In the genomic region with DNA sequence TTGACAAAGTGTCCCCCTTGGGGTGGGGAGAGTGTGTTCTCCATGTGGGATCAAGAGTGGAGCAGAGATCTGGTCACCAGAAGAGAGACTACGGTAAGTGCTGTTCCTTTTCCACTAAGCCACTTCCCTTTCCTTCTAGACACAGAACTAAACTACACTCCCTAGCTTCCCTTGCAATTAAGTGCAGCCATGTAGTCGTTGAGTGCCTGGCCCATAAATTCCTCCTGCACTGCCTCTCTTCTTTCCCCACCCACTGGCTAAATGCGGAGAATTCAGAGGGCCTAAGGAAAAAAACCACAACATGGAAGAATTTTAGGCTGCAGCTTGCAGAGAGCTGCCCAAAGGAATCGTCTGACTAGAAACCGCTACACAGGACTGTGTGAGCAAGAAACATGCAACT, we compare ENCODE assay signal across 10 cellular contexts. TPM values are rescaled to one million over a fixed set of nuclear protein-coding genes. Genes with fewer than 3 reads are reported as not detected.
DNase-seq lines count a peak whose midpoint lies in the region; ATAC-seq lines count a peak whose summit lies in the region.
"Had no signal": no experiment of that assay in that cellular context is flagged by ENCODE, and none has a peak within 500 bp of the region (broad histone marks: within the 10 kb centered on the region; RNA-seq: fewer than 3 reads in every experiment).

No MANE protein-coding gene starts in this region.

- no peaks in the 10 kb centered on the region for H3K27me3 ChIP-seq in BLaER1 treated with 17β-estradiol and CSF1 and Interleukin-3, amounts not matched to agents 10 nM and 100 nM
- H3K27me3 ChIP-seq in HUES64 (ENCODE audit: insufficient read depth, low read length) (no peaks in the 10 kb centered on the region), mucosa of rectum (ENCODE audit: control insufficient read depth in 2 of 2, insufficient read depth in 2 of 2, low read length in 2 of 2) (no peaks in the 10 kb centered on the region)
- H3K27me3 ChIP-seq: foreskin keratinocyte had no signal

- no peaks in the 10 kb centered on the region for H3K27me3 Mint-ChIP-seq in activated T-helper 17 cell treated with anti-CD3 and anti-CD28 coated beads, Interleukin-2, amount 50 U/mL, for 72 hours
- no peaks in the 10 kb centered on the region for H3K27me3 Mint-ChIP-seq in stimulated activated naive B cell treated with anti-CD40 and anti-IgM and Interleukin-4, amounts not matched to agents 10 μg/mL and 1 μg/mL and 100 μg/mL, for 72 hours
- H3K27me3 Mint-ChIP-seq in activated CD8-positive, alpha-beta memory T cell treated with anti-CD3 and anti-CD28 coated beads, Interleukin-2, amount 10 ng/mL, durations not matched to agents 7 days and 5 days = no peaks in the 10 kb centered on the region

- no peak for DNase-seq in activated CD4-positive, CD25-positive, alpha-beta regulatory T cell treated with anti-CD3 and anti-CD28 coated beads, Interleukin-2, amount 50 U/mL, for 72 hours
- no peak for DNase-seq in DMS153 (lab: John Stamatoyannopoulos, UW)
- DNase-seq in stimulated activated naive B cell treated with anti-CD40 and anti-IgM and Interleukin-4, amounts not matched to agents 10 μg/mL and 1 μg/mL and 100 μg/mL, for 72 hours = no peak
- DNase-seq in activated CD8-positive, alpha-beta memory T cell treated with anti-CD3 and anti-CD28 coated beads, Interleukin-2, amount 10 ng/mL, durations not matched to agents 7 days and 5 days = no peak
- DNase-seq: activated CD4-positive, CD25-positive, alpha-beta regulatory T cell; foreskin keratinocyte had no signal

- 56% methylated on average over 5 of the region's 5 CpGs for WGBS in HUES64

- H3K36me3 ChIP-seq in BLaER1 treated with 17β-estradiol and CSF1 and Interleukin-3, amounts not matched to agents 10 nM and 100 nM = peaks cover 20 to 55% (median 48%) of the 10 kb centered on the region in 11 experiments; a peak in 20 of 22 replicates
- H3K36me3 ChIP-seq in HUES64 (ENCODE audit: insufficient read depth, low read length) (peaks cover 34% of the 10 kb centered on the region), mucosa of rectum (ENCODE audit: control insufficient read depth in 2 of 2, insufficient read depth in 2 of 2, low read length in 2 of 2) (peaks cover 2 to 7% of the 10 kb centered on the region in 2 donors)

- peak overlapping the region; percentile 88 for H3K4me3 Mint-ChIP-seq in activated T-helper 17 cell treated with anti-CD3 and anti-CD28 coated beads, Interleukin-2, amount 50 U/mL, for 72 hours
- peak overlapping the region in 1 of 2 donors; percentile 22 for H3K4me3 Mint-ChIP-seq in stimulated activated naive B cell treated with anti-CD40 and anti-IgM and Interleukin-4, amounts not matched to agents 10 μg/mL and 1 μg/mL and 100 μg/mL, for 72 hours
- no peak overlapping the region for H3K4me3 Mint-ChIP-seq in activated CD8-positive, alpha-beta memory T cell treated with anti-CD3 and anti-CD28 coated beads, Interleukin-2, amount 10 ng/mL, durations not matched to agents 7 days and 5 days

- H3K27ac Mint-ChIP-seq in activated T-helper 17 cell treated with anti-CD3 and anti-CD28 coated beads, Interleukin-2, amount 50 U/mL, for 72 hours = peak overlapping the region; percentile 84
- H3K27ac Mint-ChIP-seq in stimulated activated naive B cell treated with anti-CD40 and anti-IgM and Interleukin-4, amounts not matched to agents 10 μg/mL and 1 μg/mL and 100 μg/mL, for 72 hours = no peak overlapping the region
- H3K27ac Mint-ChIP-seq in activated CD8-positive, alpha-beta memory T cell treated with anti-CD3 and anti-CD28 coated beads, Interleukin-2, amount 10 ng/mL, durations not matched to agents 7 days and 5 days = no peak overlapping the region

- H3K27ac ChIP-seq in BLaER1 treated with 17β-estradiol and CSF1 and Interleukin-3, amounts not matched to agents 10 nM and 100 nM = 0 out of 22 replicates have a peak overlapping the region, but pooled peaks of 1 of the 11 experiments have one; percentile 49
- H3K27ac ChIP-seq in HUES64 (ENCODE audit: low read depth, low read length) = no peak overlapping the region
- peak overlapping the region in 1 of 2 donors; percentile 32 for H3K27ac ChIP-seq in mucosa of rectum (ENCODE audit: low read depth in 2 of 2, low read length in 2 of 2)

- peak overlapping the region in 9 of 10 experiments; percentile 87 to 98 (median 96); a peak in 13 of 20 replicates for H3K4me3 ChIP-seq in BLaER1 treated with 17β-estradiol and CSF1 and Interleukin-3, amounts not matched to agents 10 nM and 100 nM
- H3K4me3 ChIP-seq in HUES64 (ENCODE audit: low read length) (peak overlapping the region; percentile 85), mucosa of rectum (ENCODE audit: low read length in 2 of 2) (peak overlapping the region; percentile 19 to 93)

- CTCF ChIA-PET in activated CD8-positive, alpha-beta memory T cell treated with anti-CD3 and anti-CD28 coated beads, Interleukin-2, amount 10 ng/mL, durations not matched to agents 7 days and 5 days (lab: Charles Lee) = interaction anchor here (1.0 kb wide), 1 partner anchor 21 kb away, joined by 3 read pairs; no protein-coding TSS in a partner anchor

- no peaks in the 10 kb centered on the region for H3K9me3 Mint-ChIP-seq in activated T-helper 17 cell treated with anti-CD3 and anti-CD28 coated beads, Interleukin-2, amount 50 U/mL, for 72 hours
- peaks cover 4 to 6% of the 10 kb centered on the region in 2 donors for H3K9me3 Mint-ChIP-seq in stimulated activated naive B cell treated with anti-CD40 and anti-IgM and Interleukin-4, amounts not matched to agents 10 μg/mL and 1 μg/mL and 100 μg/mL, for 72 hours
- H3K9me3 Mint-ChIP-seq in activated CD8-positive, alpha-beta memory T cell treated with anti-CD3 and anti-CD28 coated beads, Interleukin-2, amount 10 ng/mL, durations not matched to agents 7 days and 5 days (ENCODE audit: low read depth) = peaks cover 4% of the 10 kb centered on the region

- peaks cover 20 to 28% (median 24%) of the 10 kb centered on the region in 11 experiments for H3K9me3 ChIP-seq in BLaER1 treated with 17β-estradiol and CSF1 and Interleukin-3, amounts not matched to agents 10 nM and 100 nM (replicated peaks in 1 of 11)
- H3K9me3 ChIP-seq in HUES64 (ENCODE audit: insufficient read depth, low read depth, low read length) (no peaks in the 10 kb centered on the region), mucosa of rectum (ENCODE audit: control insufficient read depth in 2 of 2, low read length in 2 of 2) (peaks cover 0 to 3% of the 10 kb centered on the region in 2 donors)

- peaks cover 29% of the 10 kb centered on the region for H3K36me3 Mint-ChIP-seq in activated T-helper 17 cell treated with anti-CD3 and anti-CD28 coated beads, Interleukin-2, amount 50 U/mL, for 72 hours (ENCODE audit: low read depth)
- H3K36me3 Mint-ChIP-seq in stimulated activated naive B cell treated with anti-CD40 and anti-IgM and Interleukin-4, amounts not matched to agents 10 μg/mL and 1 μg/mL and 100 μg/mL, for 72 hours = peaks cover 29 to 46% of the 10 kb centered on the region in 2 donors
- H3K36me3 Mint-ChIP-seq in activated CD8-positive, alpha-beta memory T cell treated with anti-CD3 and anti-CD28 coated beads, Interleukin-2, amount 10 ng/mL, durations not matched to agents 7 days and 5 days = peaks cover 20% of the 10 kb centered on the region

- H3K9ac ChIP-seq in BLaER1 treated with 17β-estradiol and CSF1 and Interleukin-3, amounts not matched to agents 10 nM and 100 nM = peak overlapping the region in 8 of 11 experiments; percentile 91 to 98 (median 95); a peak in 9 of 22 replicates
- H3K9ac ChIP-seq in HUES64 (ENCODE audit: low read depth, low read length) = no peak overlapping the region
- H3K9ac ChIP-seq in mucosa of rectum (ENCODE audit: low read depth in 1 of 2, low read length in 2 of 2) = peak overlapping the region; percentile 11 to 26

- ATAC-seq in activated T-helper 17 cell treated with anti-CD3 and anti-CD28 coated beads, Interleukin-2, amount 50 U/mL, for 72 hours (replicated peaks) = no peak
- no peak for ATAC-seq in stimulated activated naive B cell treated with anti-CD40 and anti-IgM and Interleukin-4, amounts not matched to agents 10 μg/mL and 1 μg/mL and 100 μg/mL, for 72 hours (replicated peaks)
- ATAC-seq in activated CD8-positive, alpha-beta memory T cell treated with anti-CD3 and anti-CD28 coated beads, Interleukin-2, amount 10 ng/mL, durations not matched to agents 7 days and 5 days = no peak
- ATAC-seq: foreskin keratinocyte had no signal

- peaks cover 5 to 31% (median 25%) of the 10 kb centered on the region in 11 experiments; a peak in 16 of 22 replicates for H4K20me1 ChIP-seq in BLaER1 treated with 17β-estradiol and CSF1 and Interleukin-3, amounts not matched to agents 10 nM and 100 nM

- H3K4me1 Mint-ChIP-seq in activated T-helper 17 cell treated with anti-CD3 and anti-CD28 coated beads, Interleukin-2, amount 50 U/mL, for 72 hours = peaks cover 10% of the 10 kb centered on the region
- H3K4me1 Mint-ChIP-seq in stimulated activated naive B cell treated with anti-CD40 and anti-IgM and Interleukin-4, amounts not matched to agents 10 μg/mL and 1 μg/mL and 100 μg/mL, for 72 hours = peaks cover 14 to 41% of the 10 kb centered on the region in 2 donors
- peaks cover 41% of the 10 kb centered on the region for H3K4me1 Mint-ChIP-seq in activated CD8-positive, alpha-beta memory T cell treated with anti-CD3 and anti-CD28 coated beads, Interleukin-2, amount 10 ng/mL, durations not matched to agents 7 days and 5 days

- peaks cover 35 to 46% (median 41%) of the 10 kb centered on the region in 10 experiments for H3K4me1 ChIP-seq in BLaER1 treated with 17β-estradiol and CSF1 and Interleukin-3, amounts not matched to agents 10 nM and 100 nM
- peaks cover 16% of the 10 kb centered on the region; the same call in 1 of the 2 replicates for H3K4me1 ChIP-seq in HUES64 (ENCODE audit: insufficient read depth, low read length)
- H3K4me1 ChIP-seq in mucosa of rectum (ENCODE audit: control insufficient read depth in 2 of 2, insufficient read depth in 2 of 2, low read length in 2 of 2) = peaks cover 25 to 27% of the 10 kb centered on the region in 2 donors

- peak overlapping the region; percentile 63 to 93 (median 87) for H3K4me2 ChIP-seq in BLaER1 treated with 17β-estradiol and CSF1 and Interleukin-3, amounts not matched to agents 10 nM and 100 nM

RNA-seq across cellular contexts. Expression of gene WDR27, which starts 1.5 kb away (rescaled TPM):
- polyA plus RNA-seq in HUES64 (2013, experiment 1 of 2) = 28.4 TPM
- polyA plus RNA-seq in HUES64 (2013, experiment 2 of 2) = 32.4 TPM
- 10 to 100 TPM; 38.3 to 39.9 TPM for total RNA-seq in activated T-helper 17 cell treated with anti-CD3 and anti-CD28 coated beads, Interleukin-2, amount 50 U/mL, for 72 hours
- 10 to 100 TPM; 31.2 to 36.2 TPM for total RNA-seq in activated CD8-positive, alpha-beta memory T cell treated with anti-CD3 and anti-CD28 coated beads, Interleukin-2, amount 10 ng/mL, durations not matched to agents 7 days and 5 days

RNA-seq across cellular contexts. Expression of gene C6orf120, which starts 1.6 kb away (rescaled TPM):
- 26.8 TPM for polyA plus RNA-seq in HUES64 (2013, experiment 1 of 2)
- polyA plus RNA-seq in HUES64 (2013, experiment 2 of 2) = 33.5 TPM
- total RNA-seq in activated T-helper 17 cell treated with anti-CD3 and anti-CD28 coated beads, Interleukin-2, amount 50 U/mL, for 72 hours = 10 to 100 TPM; 12.0 to 14.6 TPM
- total RNA-seq in activated CD8-positive, alpha-beta memory T cell treated with anti-CD3 and anti-CD28 coated beads, Interleukin-2, amount 10 ng/mL, durations not matched to agents 7 days and 5 days = 10 to 100 TPM; 19.3 to 20.3 TPM

RNA-seq across cellular contexts. Expression of gene PHF10, which starts 24.0 kb away (rescaled TPM):
- 42.2 TPM for polyA plus RNA-seq in HUES64 (2013, experiment 1 of 2)
- 40.5 TPM for polyA plus RNA-seq in HUES64 (2013, experiment 2 of 2)
- total RNA-seq in activated T-helper 17 cell treated with anti-CD3 and anti-CD28 coated beads, Interleukin-2, amount 50 U/mL, for 72 hours = 10 to 100 TPM; 68.4 to 84.5 TPM
- 10 to 100 TPM; 57.9 to 58.8 TPM for total RNA-seq in activated CD8-positive, alpha-beta memory T cell treated with anti-CD3 and anti-CD28 coated beads, Interleukin-2, amount 10 ng/mL, durations not matched to agents 7 days and 5 days

RNA-seq across cellular contexts. Expression of gene DYNLT2, which starts 51.1 kb away (rescaled TPM):
- polyA plus RNA-seq in HUES64 (2013, experiment 1 of 2) = 1.1 TPM
- polyA plus RNA-seq in HUES64 (2013, experiment 2 of 2) = 1.1 TPM
- 1 to 10 TPM; 1.6 to 3.1 TPM for total RNA-seq in activated T-helper 17 cell treated with anti-CD3 and anti-CD28 coated beads, Interleukin-2, amount 50 U/mL, for 72 hours
- 1 to 10 TPM; 2.0 to 3.3 TPM for total RNA-seq in activated CD8-positive, alpha-beta memory T cell treated with anti-CD3 and anti-CD28 coated beads, Interleukin-2, amount 10 ng/mL, durations not matched to agents 7 days and 5 days

RNA-seq across cellular contexts. Expression of gene ERMARD, which starts 51.1 kb away (rescaled TPM):
- polyA plus RNA-seq in HUES64 (2013, experiment 1 of 2) = 9.6 TPM
- polyA plus RNA-seq in HUES64 (2013, experiment 2 of 2) = 12.5 TPM
- total RNA-seq in activated T-helper 17 cell treated with anti-CD3 and anti-CD28 coated beads, Interleukin-2, amount 50 U/mL, for 72 hours = 10 to 100 TPM; 25.5 to 28.3 TPM
- total RNA-seq in activated CD8-positive, alpha-beta memory T cell treated with anti-CD3 and anti-CD28 coated beads, Interleukin-2, amount 10 ng/mL, durations not matched to agents 7 days and 5 days = 10 to 100 TPM; 29.3 to 36.7 TPM
